ENCODE assay signal across 8 cellular contexts in genomic region chr22:38981005-38981658, GRCh38. TPM values are rescaled to one million over a fixed set of nuclear protein-coding genes. Genes with fewer than 3 reads are reported as not detected.
DNase-seq lines count a peak whose midpoint lies in the region; ATAC-seq, FAIRE-seq and TF ChIP-seq lines count a peak whose summit lies in the region.

No MANE protein-coding gene starts in this region.

- in situ Hi-C loops in astrocyte of the cerebellum (cut with HindIII; ENCODE audit: low sequenced_read_pairs): no loop called here

- intact Hi-C loops in right lobe of liver (cut with DNase I): no loop called here

- peaks cover 0 to 6% (median 0%) of the 10 kb centered on the region in 4 donors for H3K4me1 ChIP-seq in right lobe of liver

- no peak for TF ChIP-seq POLR2A in right lobe of liver (IDR thresholded peaks at IDR 0.05)

- no peaks in the 10 kb centered on the region for H3K9me3 ChIP-seq in right lobe of liver

- no peak overlapping the region for H3K4me3 ChIP-seq in AG10803 (ENCODE audit: low read length)
- no peak overlapping the region for H3K4me3 ChIP-seq in astrocyte of the cerebellum (ENCODE audit: low read depth, low read length)
- H3K4me3 ChIP-seq in right lobe of liver: peak overlapping the region in 1 of 3 donors; percentile 53

- FAIRE-seq in GM19239 (lab: Jason Lieb, UNC): peak; percentile 37

- DNase-seq in AG10803 (ENCODE audit: low read depth): peak; percentile 8
- DNase-seq in GM19239 (ENCODE audit: insufficient read length, low spot score): no peak
- no peak for DNase-seq in astrocyte of the cerebellum (ENCODE audit: low read depth)
- DNase-seq in right lobe of liver: peak in 1 of 3 donors; percentile 37
- no peak for DNase-seq in NCI-H748 treated with DMSO at 0.1 percent for 48 hours (lab: John Stamatoyannopoulos, UW)
- no peak for DNase-seq in stimulated activated CD4-positive, alpha-beta T cell treated with anti-CD3 and anti-CD28 coated beads, Interleukin-12 subunit alpha, Interleukin-12 subunit beta, amount 100 ng/mL, for 4 hours
- no peak for DNase-seq in NAMALWA (ENCODE audit: low spot score)
- no peak for DNase-seq in activated effector memory CD4-positive, alpha-beta T cell treated with anti-CD3 and anti-CD28 coated beads, Interleukin-2, amount 50 U/mL, for 16 hours

- no peaks in the 10 kb centered on the region for H3K36me3 ChIP-seq in right lobe of liver

- WGBS in right lobe of liver (ENCODE audit: insufficient coverage, low coverage, low lambda C conversion rate, missing lambda C conversion rate): 22% methylated on average over 15 of the region's 21 CpGs

- TF ChIP-seq CTCF in AG10803 (conservative IDR thresholded peaks at IDR 0.05; ENCODE audit: low read length) (peak; percentile 35), astrocyte of the cerebellum (IDR thresholded peaks at IDR 0.05; ENCODE audit: low read depth, low read length, missing control alignments) (peak; percentile 27), right lobe of liver (IDR thresholded peaks at IDR 0.05) (peak in 3 of 4 donors; percentile 12 to 33 (median 32))

- no peaks in the 10 kb centered on the region for H3K27me3 ChIP-seq in right lobe of liver

- no peak overlapping the region for H3K27ac ChIP-seq in right lobe of liver

- ATAC-seq in right lobe of liver: peak; percentile 39 to 54 (median 50)

RNA-seq across cellular contexts. Expression of gene APOBEC3B, which starts 1.0 kb away (rescaled TPM):
- total RNA-seq in right lobe of liver: 1 to 10 TPM in 4 of 6 experiments, under 1 TPM in 2; 0.61 to 1.6 (median 1.1) TPM

RNA-seq across cellular contexts. Expression of gene APOBEC3A, which starts 23.7 kb away (rescaled TPM):
- 1 to 10 TPM in 3 of 6 experiments, under 1 TPM in 3; 0.73 to 2.8 (median 1.1) TPM for total RNA-seq in right lobe of liver

RNA-seq across cellular contexts. Expression of gene APOBEC3C, which starts 32.9 kb away (rescaled TPM):
- total RNA-seq in right lobe of liver: 1 to 10 TPM; 1.0 to 3.8 (median 2.1) TPM

RNA-seq across cellular contexts. Expression of gene APOBEC3D, which starts 39.8 kb away (rescaled TPM):
- 1 to 10 TPM in 1 of 6 experiments, under 1 TPM in 5; 0.35 to 1.0 (median 0.61) TPM for total RNA-seq in right lobe of liver

RNA-seq across cellular contexts. Expression of gene APOBEC3F, which starts 59.5 kb away (rescaled TPM):
- total RNA-seq in right lobe of liver: 1 to 10 TPM; 2.0 to 6.6 (median 4.5) TPM
